Comparison of ENCODE assay signal across 9 cellular contexts in the genomic region with DNA sequence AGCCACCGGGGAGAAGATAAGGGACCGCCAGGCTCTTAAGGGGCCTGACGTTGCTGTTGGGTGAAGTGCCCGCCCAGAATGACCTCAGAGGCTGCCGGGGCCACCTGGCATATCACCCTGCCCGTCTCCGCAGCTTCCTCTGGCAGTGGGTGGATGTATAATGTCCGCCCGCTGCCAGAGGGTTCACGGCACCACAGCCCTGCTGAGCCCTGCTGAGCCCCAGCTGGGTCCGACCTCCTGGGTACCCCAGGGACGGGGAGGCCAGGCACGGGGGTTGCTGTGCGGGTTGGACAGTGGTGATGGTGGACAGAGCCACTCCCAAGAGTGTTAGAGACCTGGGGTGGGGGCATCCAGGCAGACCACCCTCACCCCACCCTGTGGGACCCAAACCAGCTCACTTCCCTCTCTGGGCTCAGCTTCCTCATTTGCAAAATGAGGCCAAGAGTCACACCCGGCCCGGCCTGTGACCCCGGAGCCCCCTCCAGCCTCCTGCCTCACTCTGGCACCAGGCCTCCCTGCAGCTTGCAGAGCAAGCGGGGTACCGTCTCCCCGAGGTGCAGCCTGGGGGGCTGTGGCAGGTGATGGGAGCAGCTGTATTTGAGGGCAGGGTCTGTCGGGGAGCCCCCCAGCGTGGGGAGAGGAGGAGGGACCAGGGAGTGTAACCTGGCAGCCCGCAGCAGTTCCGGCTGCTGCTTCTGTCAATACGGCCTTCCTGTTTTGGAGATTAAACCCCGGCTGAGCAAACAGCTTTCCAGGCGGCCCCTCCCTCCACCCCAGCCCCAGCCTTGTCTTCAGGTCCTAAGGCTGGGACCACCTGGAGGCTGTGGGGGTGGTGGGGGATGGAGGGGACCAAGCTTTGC. TPM values are rescaled to one million over a fixed set of nuclear protein-coding genes. Genes with fewer than 3 reads are reported as not detected.
DNase-seq lines count a peak whose midpoint lies in the region; ATAC-seq and TF ChIP-seq lines count a peak whose summit lies in the region.
"Had no signal": no experiment of that assay in that cellular context is flagged by ENCODE, and none has a peak within 500 bp of the region (broad histone marks: within the 10 kb centered on the region; RNA-seq: fewer than 3 reads in every experiment).

No MANE protein-coding gene starts in this region.

- H3K27me3 Mint-ChIP-seq in T-helper 1 cell treated with Interleukin-12 subunit alpha and Interleukin-12 subunit beta and Interleukin-4 antibody, amounts not matched to agents 30 μg/mL and 1 μg/mL, for 36 hours (ENCODE audit: low read depth), result no peaks in the 10 kb centered on the region

- H3K9ac ChIP-seq in BLaER1 treated with 17β-estradiol and CSF1 and Interleukin-3, amounts not matched to agents 10 nM and 100 nM, result peak overlapping the region; percentile 15 to 90 (median 85); a peak in 21 of 22 replicates
- H3K9ac ChIP-seq in colonic mucosa (ENCODE audit: low read depth in 2 of 2, low read length in 2 of 2), result peak overlapping the region; percentile 56 to 58

- H3K4me1 ChIP-seq in BLaER1 treated with 17β-estradiol and CSF1 and Interleukin-3, amounts not matched to agents 10 nM and 100 nM, result peaks cover 57 to 94% (median 91%) of the 10 kb centered on the region in 10 experiments
- peaks cover 16% of the 10 kb centered on the region for H3K4me1 ChIP-seq in colonic mucosa

- no peaks in the 10 kb centered on the region for H3K9me3 Mint-ChIP-seq in T-helper 1 cell treated with Interleukin-12 subunit alpha and Interleukin-12 subunit beta and Interleukin-4 antibody, amounts not matched to agents 30 μg/mL and 1 μg/mL, for 36 hours

- peak overlapping the region; percentile 85 for H3K27ac Mint-ChIP-seq in T-helper 1 cell treated with Interleukin-12 subunit alpha and Interleukin-12 subunit beta and Interleukin-4 antibody, amounts not matched to agents 30 μg/mL and 1 μg/mL, for 36 hours

- no peaks in the 10 kb centered on the region for H3K36me3 ChIP-seq in BLaER1 treated with 17β-estradiol and CSF1 and Interleukin-3, amounts not matched to agents 10 nM and 100 nM
- no peaks in the 10 kb centered on the region for H3K36me3 ChIP-seq in colonic mucosa

- peak overlapping the region in 9 of 10 experiments; percentile 5 to 61 (median 51); a peak in 17 of 20 replicates for H3K4me3 ChIP-seq in BLaER1 treated with 17β-estradiol and CSF1 and Interleukin-3, amounts not matched to agents 10 nM and 100 nM
- H3K4me3 ChIP-seq in colonic mucosa (no peak overlapping the region), skin epidermis (peak overlapping the region in 1 of 7 experiments; percentile 11)

- peak overlapping the region; percentile 84 to 98 (median 95) for H3K4me2 ChIP-seq in BLaER1 treated with 17β-estradiol and CSF1 and Interleukin-3, amounts not matched to agents 10 nM and 100 nM

- TF ChIP-seq CTCF in colonic mucosa (IDR thresholded peaks at IDR 0.05), result no peak

- H3K36me3 Mint-ChIP-seq in T-helper 1 cell treated with Interleukin-12 subunit alpha and Interleukin-12 subunit beta and Interleukin-4 antibody, amounts not matched to agents 30 μg/mL and 1 μg/mL, for 36 hours (ENCODE audit: low read depth), result no peaks in the 10 kb centered on the region

- intact Hi-C loops in colonic mucosa (cut with DNase I), result no loop called here

- H3K27me3 ChIP-seq in BLaER1 treated with 17β-estradiol and CSF1 and Interleukin-3, amounts not matched to agents 10 nM and 100 nM, result peaks cover 0 to 6% (median 0%) of the 10 kb centered on the region in 11 experiments; a peak in 1 of 22 replicates
- H3K27me3 ChIP-seq in colonic mucosa, result no peaks in the 10 kb centered on the region

- peak; percentile 98 for DNase-seq in HuH-7.5 (ENCODE audit: low spot score)
- peak; percentile 70 for DNase-seq in colonic mucosa

- no peaks in the 10 kb centered on the region for H4K20me1 ChIP-seq in BLaER1 treated with 17β-estradiol and CSF1 and Interleukin-3, amounts not matched to agents 10 nM and 100 nM

- peaks cover 31% of the 10 kb centered on the region for H3K4me1 Mint-ChIP-seq in T-helper 1 cell treated with Interleukin-12 subunit alpha and Interleukin-12 subunit beta and Interleukin-4 antibody, amounts not matched to agents 30 μg/mL and 1 μg/mL, for 36 hours (ENCODE audit: low read depth)

- H3K27ac ChIP-seq in BLaER1 treated with 17β-estradiol and CSF1 and Interleukin-3, amounts not matched to agents 10 nM and 100 nM, result peak overlapping the region; percentile 3 to 99 (median 95); a peak in 21 of 22 replicates
- peak overlapping the region; percentile 65 for H3K27ac ChIP-seq in colonic mucosa
- peak overlapping the region in 20 of 21 experiments; percentile 29 to 98 (median 83) for H3K27ac ChIP-seq in skin epidermis

- H3K4me3 Mint-ChIP-seq in T-helper 1 cell treated with Interleukin-12 subunit alpha and Interleukin-12 subunit beta and Interleukin-4 antibody, amounts not matched to agents 30 μg/mL and 1 μg/mL, for 36 hours, result peak overlapping the region; percentile 59

- H3K9me3 ChIP-seq in BLaER1 treated with 17β-estradiol and CSF1 and Interleukin-3, amounts not matched to agents 10 nM and 100 nM (replicated peaks in 1 of 11), result no peaks in the 10 kb centered on the region
- no peaks in the 10 kb centered on the region for H3K9me3 ChIP-seq in colonic mucosa

- ATAC-seq in SK-N-SH treated with all-trans-retinoic acid at 6 μM for 48 hours, result no peak
- no peak for ATAC-seq in HG02973 (IDR thresholded peaks at IDR 0.05; ENCODE audit: unreplicated experiment)
- no peak for ATAC-seq in HG02852 (IDR thresholded peaks at IDR 0.05; ENCODE audit: unreplicated experiment)

TF ChIP-seq in SK-N-SH treated with all-trans-retinoic acid at 6 μM for 48 hours, 23 proteins besides CTCF, POLR2A, EP300 and RAD21:
- no peak for TF ChIP-seq ZNF8 (CRISPR knock-in tag; IDR thresholded peaks at IDR 0.05)
- no peak for TF ChIP-seq ZFP3 (CRISPR knock-in tag; IDR thresholded peaks at IDR 0.05)

RNA-seq across cellular contexts. Expression of a gene that starts 8.4 kb away (rescaled TPM):
- 100 to 1,000 TPM in 1 of 2 donors, 10 to 100 TPM in 1; 61.4 to 105 TPM for total RNA-seq in colonic mucosa

RNA-seq across cellular contexts. Expression of a gene that starts 34.9 kb away (rescaled TPM):
- not detected for total RNA-seq in colonic mucosa
- total RNA-seq: pulmonary artery endothelial cell had no signal

RNA-seq across cellular contexts. Expression of a gene that starts 44.2 kb away (rescaled TPM):
- 10 to 100 TPM; 19.3 to 40.0 TPM for total RNA-seq in colonic mucosa

RNA-seq across cellular contexts. Expression of a gene that starts 47.6 kb away (rescaled TPM):
- 10 to 100 TPM; 23.2 to 36.3 TPM for total RNA-seq in colonic mucosa
